In genomic region chr20:59004763-59005522, GRCh38 we compare ENCODE assay signal across 8 cellular contexts. TPM values are rescaled to one million over a fixed set of nuclear protein-coding genes. Genes with fewer than 3 reads are reported as not detected.
DNase-seq lines count a peak whose midpoint lies in the region; ATAC-seq and TF ChIP-seq lines count a peak whose summit lies in the region.

No MANE protein-coding gene starts in this region.

- no peak for TF ChIP-seq POLR2A in esophagus muscularis mucosa (IDR thresholded peaks at IDR 0.05; ENCODE audit: low read depth)
- no peak for TF ChIP-seq POLR2A in gastrocnemius medialis (IDR thresholded peaks at IDR 0.05)

- no peak overlapping the region for H4K8ac ChIP-seq in mesenchymal stem cell (ENCODE audit: low read length)

- no peak overlapping the region for H4K91ac ChIP-seq in mesenchymal stem cell (ENCODE audit: low read length)

- H3F3A ChIP-seq in DOHH2 (ENCODE audit: control insufficient read depth, insufficient read depth): peaks cover 9% of the 10 kb centered on the region

- peaks cover 55% of the 10 kb centered on the region for H3K4me1 ChIP-seq in DOHH2 (ENCODE audit: control insufficient read depth, low read length)
- peaks cover 31 to 64% (median 45%) of the 10 kb centered on the region in 4 donors for H3K4me1 ChIP-seq in esophagus muscularis mucosa
- H3K4me1 ChIP-seq in gastrocnemius medialis: peaks cover 16 to 27% of the 10 kb centered on the region in 2 donors
- H3K4me1 ChIP-seq in mesenchymal stem cell (ENCODE audit: control insufficient read depth, insufficient read depth, low read depth, low read length): peaks cover 34% of the 10 kb centered on the region

- H2BK5ac ChIP-seq in mesenchymal stem cell (ENCODE audit: low read depth, low read length, poor library complexity, severe bottlenecking): no peak overlapping the region

- ATAC-seq in GM19452 (IDR thresholded peaks at IDR 0.05; ENCODE audit: unreplicated experiment) (peak; percentile 67), HG03432 (IDR thresholded peaks at IDR 0.05; ENCODE audit: unreplicated experiment) (peak; percentile 70), gastrocnemius medialis (no peak)

- no peak overlapping the region for H3K9ac ChIP-seq in mesenchymal stem cell (ENCODE audit: low read length)

- TF ChIP-seq EP300 in esophagus muscularis mucosa (IDR thresholded peaks at IDR 0.05): no peak

- H3K79me2 ChIP-seq in DOHH2 (ENCODE audit: control insufficient read depth, low read length): peaks cover 58% of the 10 kb centered on the region

- TF ChIP-seq CTCF in DOHH2 (IDR thresholded peaks at IDR 0.05; ENCODE audit: low read depth, low read length, poor library complexity, severe bottlenecking): no peak
- TF ChIP-seq CTCF in esophagus muscularis mucosa (IDR thresholded peaks at IDR 0.05): no peak
- TF ChIP-seq CTCF in gastrocnemius medialis (IDR thresholded peaks at IDR 0.05 in 4 of 5, conservative IDR thresholded peaks at IDR 0.05 in 1 of 5): no peak

- H3K36me3 ChIP-seq in DOHH2 (ENCODE audit: control insufficient read depth, low read length): peaks cover 57% of the 10 kb centered on the region
- H3K36me3 ChIP-seq in esophagus muscularis mucosa: peaks cover 12 to 42% (median 29%) of the 10 kb centered on the region in 4 donors
- H3K36me3 ChIP-seq in gastrocnemius medialis: peaks cover 0 to 15% of the 10 kb centered on the region in 2 donors
- peaks cover 27 to 48% of the 10 kb centered on the region in 2 experiments for H3K36me3 ChIP-seq in mesenchymal stem cell (ENCODE audit: control insufficient read depth in 1 of 2, insufficient read depth in 2 of 2, low read depth in 1 of 2, low read length in 2 of 2)

- no peak overlapping the region for H3K14ac ChIP-seq in mesenchymal stem cell (ENCODE audit: low read length in 2 of 2)

- H3K4ac ChIP-seq in mesenchymal stem cell (ENCODE audit: low read depth in 1 of 2, low read length in 2 of 2): no peak overlapping the region

- H3K9me3 ChIP-seq in DOHH2 (ENCODE audit: control insufficient read depth, insufficient read depth, low read length) (no peaks in the 10 kb centered on the region), esophagus muscularis mucosa (no peaks in the 10 kb centered on the region), gastrocnemius medialis (no peaks in the 10 kb centered on the region), mesenchymal stem cell (ENCODE audit: control insufficient read depth, low read length) (no peaks in the 10 kb centered on the region)

- no peak overlapping the region for H2AK5ac ChIP-seq in mesenchymal stem cell (ENCODE audit: low read length, severe bottlenecking)

- WGBS in esophagus muscularis mucosa: 42% methylated on average over 16 of the region's 17 CpGs
- 93% methylated on average over 17 of the region's 17 CpGs for WGBS in mesenchymal stem cell

- H3K23ac ChIP-seq in mesenchymal stem cell (ENCODE audit: low read length in 2 of 2): no peak overlapping the region

- no peak overlapping the region for H2BK120ac ChIP-seq in mesenchymal stem cell (ENCODE audit: low read depth, low read length)

- peaks cover 16% of the 10 kb centered on the region; the same call in 1 of the 2 replicates for H4K20me1 ChIP-seq in DOHH2 (ENCODE audit: control insufficient read depth, insufficient read depth, low read depth, low read length)

- H3K27ac ChIP-seq in DOHH2 (ENCODE audit: low read depth, low read length): peak overlapping the region; percentile 88
- peak overlapping the region; percentile 80 to 89 (median 88) for H3K27ac ChIP-seq in esophagus muscularis mucosa (replicated peaks in 1 of 4)
- peak overlapping the region; percentile 68 to 82 (median 78) for H3K27ac ChIP-seq in gastrocnemius medialis
- H3K27ac ChIP-seq in mesenchymal stem cell (ENCODE audit: low read length, poor library complexity, severe bottlenecking): no peak overlapping the region

- intact Hi-C loops in esophagus muscularis mucosa (cut with DNase I) (no loop called here), gastrocnemius medialis (cut with DNase I; ENCODE audit: low total_unique reads) (no loop called here)

- peak overlapping the region; percentile 84 for H3K4me3 ChIP-seq in DOHH2 (ENCODE audit: low read length)
- H3K4me3 ChIP-seq in esophagus muscularis mucosa: peak overlapping the region; percentile 71 to 91 (median 86)
- peak overlapping the region; percentile 20 to 78 (median 70) for H3K4me3 ChIP-seq in gastrocnemius medialis
- peak overlapping the region in 1 of 2 experiments; percentile 91 for H3K4me3 ChIP-seq in mesenchymal stem cell (ENCODE audit: insufficient read depth in 1 of 2, low read depth in 1 of 2, low read length in 2 of 2)

- peaks cover 37% of the 10 kb centered on the region for H3K79me1 ChIP-seq in mesenchymal stem cell (replicated peaks; ENCODE audit: low read length, poor library complexity, severe bottlenecking)

- H3K4me2 ChIP-seq in DOHH2 (ENCODE audit: low read length) (peak overlapping the region; percentile 91), mesenchymal stem cell (ENCODE audit: low read length, poor library complexity, severe bottlenecking) (no peak overlapping the region)

- H3K18ac ChIP-seq in mesenchymal stem cell (ENCODE audit: low read depth in 1 of 2, low read length in 2 of 2): no peak overlapping the region

- no peaks in the 10 kb centered on the region for H3K9me2 ChIP-seq in DOHH2 (replicated peaks; ENCODE audit: control insufficient read depth, low read length)

- H2AFZ ChIP-seq in mesenchymal stem cell (ENCODE audit: low read depth, low read length): no peak overlapping the region

- no peak overlapping the region for H2BK12ac ChIP-seq in mesenchymal stem cell (ENCODE audit: low read length in 2 of 2)

- in situ Hi-C loops in gastrocnemius medialis (cut with MboI; ENCODE audit: low sequenced_read_pairs in 4 of 4): no loop called here

- peak; percentile 78 for DNase-seq in UCSD-AML1 (lab: John Stamatoyannopoulos, UW; ENCODE audit: unreplicated experiment)
- no peak for DNase-seq in esophagus muscularis mucosa (ENCODE audit: extremely low spot score)
- peak in 1 of 2 donors; percentile 39 for DNase-seq in gastrocnemius medialis
- DNase-seq in mesenchymal stem cell: no peak
- DNase-seq in NCI-H1092 treated with DMSO at 0.1 percent for 48 hours (lab: John Stamatoyannopoulos, UW): no peak

- H3K27me3 ChIP-seq in DOHH2 (ENCODE audit: control insufficient read depth, low read length): no peaks in the 10 kb centered on the region
- H3K27me3 ChIP-seq in esophagus muscularis mucosa: no peaks in the 10 kb centered on the region
- no peaks in the 10 kb centered on the region for H3K27me3 ChIP-seq in gastrocnemius medialis
- no peaks in the 10 kb centered on the region for H3K27me3 ChIP-seq in mesenchymal stem cell (ENCODE audit: control insufficient read depth in 1 of 2, insufficient read depth in 1 of 2, low read length in 2 of 2)

- no peak overlapping the region for H2BK15ac ChIP-seq in mesenchymal stem cell (ENCODE audit: low read depth, poor library complexity, severe bottlenecking)

RNA-seq across cellular contexts. Expression of gene CTSZ, which starts 2.1 kb away (rescaled TPM):
- 100 to 1,000 TPM; 136 to 267 (median 190) TPM for total RNA-seq in esophagus muscularis mucosa
- total RNA-seq in gastrocnemius medialis: 10 to 100 TPM; 25.2 to 58.7 (median 51.9) TPM
- polyA plus RNA-seq in mesenchymal stem cell (2013, experiment 1 of 2): 117 TPM
- 116 TPM for polyA plus RNA-seq in mesenchymal stem cell (2013, experiment 2 of 2)

RNA-seq across cellular contexts. Expression of gene TUBB1, which starts 14.3 kb away (rescaled TPM):
- total RNA-seq in esophagus muscularis mucosa (under 1 TPM in 2 of 4 donors, not detected in 2; under 0.01 to 0.83 TPM), gastrocnemius medialis (under 1 TPM in 1 of 4 donors, not detected in 3; 0.07 TPM)
- not detected for polyA plus RNA-seq in mesenchymal stem cell (2013, experiment 1 of 2)
- not detected for polyA plus RNA-seq in mesenchymal stem cell (2013, experiment 2 of 2)

RNA-seq across cellular contexts. Expression of gene NELFCD, which starts 23.9 kb away (rescaled TPM):
- total RNA-seq in esophagus muscularis mucosa (10 to 100 TPM; 30.5 to 41.5 (median 34.9) TPM), gastrocnemius medialis (10 to 100 TPM; 37.8 to 44.3 (median 40.9) TPM)
- polyA plus RNA-seq in mesenchymal stem cell (2013, experiment 1 of 2): 29.8 TPM
- 30.4 TPM for polyA plus RNA-seq in mesenchymal stem cell (2013, experiment 2 of 2)

RNA-seq across cellular contexts. Expression of gene ATP5F1E, which starts 27.2 kb away (rescaled TPM):
- 10 to 100 TPM; 30.8 to 44.0 (median 37.2) TPM for total RNA-seq in esophagus muscularis mucosa
- 10 to 100 TPM; 27.1 to 38.2 (median 33.7) TPM for total RNA-seq in gastrocnemius medialis
- polyA plus RNA-seq in mesenchymal stem cell (2013, experiment 1 of 2): 110 TPM
- polyA plus RNA-seq in mesenchymal stem cell (2013, experiment 2 of 2): 119 TPM

RNA-seq across cellular contexts. Expression of gene PRELID3B, which starts 37.6 kb away (rescaled TPM):
- total RNA-seq in esophagus muscularis mucosa (10 to 100 TPM; 32.0 to 48.4 (median 36.6) TPM), gastrocnemius medialis (10 to 100 TPM; 31.6 to 41.3 (median 35.1) TPM)
- polyA plus RNA-seq in mesenchymal stem cell (2013, experiment 1 of 2): 16.4 TPM
- 17.4 TPM for polyA plus RNA-seq in mesenchymal stem cell (2013, experiment 2 of 2)

Comparison
In these comparisons a context has a peak if more than half of its experiments do, and no peak if none do; other contexts are left out.
1. ATAC-seq: peak in GM19452 (single experiment) and HG03432 (single experiment); none in gastrocnemius medialis (0 of 2).